8 cellular contexts compared by ENCODE assay signal in the genomic region with DNA sequence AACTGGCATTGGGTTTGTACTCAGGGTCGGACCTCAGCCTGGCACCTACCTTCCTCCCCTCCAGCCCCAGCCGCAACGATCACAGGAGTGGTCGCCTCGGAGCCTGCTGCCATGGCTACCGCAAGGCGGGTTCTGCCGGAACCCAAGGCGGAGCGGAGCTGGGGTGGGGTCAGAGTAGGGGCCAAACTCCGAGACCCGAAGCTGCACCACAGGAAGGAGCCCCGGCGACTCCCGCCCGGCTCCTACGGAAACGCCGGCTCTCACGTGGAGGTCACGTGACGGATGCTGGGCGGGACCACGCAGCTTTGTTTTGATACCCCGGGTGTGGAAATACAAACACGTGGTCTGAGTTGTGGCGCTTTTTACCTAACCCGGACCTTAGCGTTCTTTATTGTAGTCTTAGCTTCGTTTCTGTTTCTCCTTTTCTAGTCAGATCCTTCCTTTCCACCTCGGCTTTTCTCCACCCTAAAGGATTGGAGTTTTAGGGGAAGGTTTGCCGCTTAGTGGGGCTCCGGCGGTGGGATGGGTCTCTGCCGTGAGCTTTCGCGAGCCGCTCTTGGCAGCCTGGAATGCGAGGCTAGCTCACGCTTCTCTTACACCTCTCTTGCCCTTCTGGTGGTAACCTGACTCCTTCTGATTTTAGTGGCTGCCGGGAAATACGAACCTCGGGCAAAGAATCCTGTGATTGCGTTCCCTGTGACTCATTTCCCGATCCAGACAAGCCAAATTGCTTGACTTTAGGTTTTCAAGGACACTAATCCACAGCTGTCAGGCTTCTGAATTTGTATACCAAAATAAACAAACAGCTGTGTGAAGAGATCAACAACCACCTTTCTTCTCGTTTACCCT. TPM values are rescaled to one million over a fixed set of nuclear protein-coding genes. Genes with fewer than 3 reads are reported as not detected.
A peak's percentile ranks its signal among the peaks of the same experiment; 100 is the strongest.
DNase-seq lines count a peak whose midpoint lies in the region; ATAC-seq and TF ChIP-seq lines count a peak whose summit lies in the region.

A gene with protein sequence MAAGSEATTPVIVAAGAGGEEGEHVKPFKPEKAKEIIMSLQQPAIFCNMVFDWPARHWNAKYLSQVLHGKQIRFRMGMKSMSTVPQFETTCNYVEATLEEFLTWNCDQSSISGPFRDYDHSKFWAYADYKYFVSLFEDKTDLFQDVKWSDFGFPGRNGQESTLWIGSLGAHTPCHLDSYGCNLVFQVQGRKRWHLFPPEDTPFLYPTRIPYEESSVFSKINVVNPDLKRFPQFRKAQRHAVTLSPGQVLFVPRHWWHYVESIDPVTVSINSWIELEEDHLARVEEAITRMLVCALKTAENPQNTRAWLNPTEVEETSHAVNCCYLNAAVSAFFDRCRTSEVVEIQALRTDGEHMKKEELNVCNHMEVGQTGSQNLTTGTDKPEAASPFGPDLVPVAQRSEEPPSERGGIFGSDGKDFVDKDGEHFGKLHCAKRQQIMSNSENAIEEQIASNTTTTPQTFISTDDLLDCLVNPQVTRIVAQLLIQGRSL (minus strand): TSS at position 264 of the 849 bp plus-strand sequence. CDS start 151 bp downstream, at position 113.

- H3K9me3 ChIP-seq in Peyer's patch = no peaks in the 10 kb centered on the region
- no peaks in the 10 kb centered on the region for H3K9me3 ChIP-seq in right atrium auricular region

- peak; percentile 52 to 68 for TF ChIP-seq POLR2A in Peyer's patch (IDR thresholded peaks at IDR 0.05)

- DNase-seq in Peyer's patch (peak; percentile 95 to 98 (median 97)), right atrium auricular region (ENCODE audit: low spot score) (peak; percentile 97), retinal pigment epithelial cell (ENCODE audit: low read depth) (peak; percentile 92), DMS79 treated with DMSO at 0.1 percent for 48 hours (lab: John Stamatoyannopoulos, UW) (no peak), cortex of kidney (lab: John Stamatoyannopoulos, UW) (no peak)

- peak; percentile 61 for ATAC-seq in HG02623 (IDR thresholded peaks at IDR 0.05; ENCODE audit: unreplicated experiment)

- H3K36me3 ChIP-seq in Peyer's patch = no peaks in the 10 kb centered on the region
- H3K36me3 ChIP-seq in right atrium auricular region = no peaks in the 10 kb centered on the region

- H3K27me3 ChIP-seq in Peyer's patch (no peaks in the 10 kb centered on the region), right atrium auricular region (no peaks in the 10 kb centered on the region)

- H3K27ac ChIP-seq in Peyer's patch = peak within 1 kb of the TSS; percentile 89 to 97 (median 91)
- peak within 1 kb of the TSS; percentile 87 for H3K27ac ChIP-seq in adipose tissue (ENCODE audit: low read depth, low read length)
- H3K27ac ChIP-seq in right atrium auricular region = peak within 1 kb of the TSS; percentile 96 to 97

- WGBS in adipose tissue, 3 donors = 0 to 1% (median 0%) methylated on average over 45 to 46 of the region's 46 CpGs

- H3K4me1 ChIP-seq in Peyer's patch = peaks cover 0 to 13% (median 2%) of the 10 kb centered on the region in 4 donors
- H3K4me1 ChIP-seq in right atrium auricular region = peaks cover 0 to 14% of the 10 kb centered on the region in 2 donors

- TF ChIP-seq CTCF in Peyer's patch (IDR thresholded peaks at IDR 0.05) (no peak), right atrium auricular region (IDR thresholded peaks at IDR 0.05) (no peak), retinal pigment epithelial cell (conservative IDR thresholded peaks at IDR 0.05; ENCODE audit: low read depth, low read length) (no peak)

- H3K4me3 ChIP-seq in GM08714 (ENCODE audit: low read length) (peak within 1 kb of the TSS; percentile 70), Peyer's patch (peak within 1 kb of the TSS; percentile 71 to 96 (median 83)), right atrium auricular region (peak within 1 kb of the TSS; percentile 76 to 87), retinal pigment epithelial cell (ENCODE audit: low read length) (peak within 1 kb of the TSS; percentile 77)

RNA-seq across cellular contexts. Expression of the gene that starts here (rescaled TPM):
- total RNA-seq in Peyer's patch = 10 to 100 TPM in 3 of 4 donors, 1 to 10 TPM in 1; 10.0 to 28.1 (median 12.9) TPM
- 1 to 10 TPM; 3.0 to 9.1 (median 3.7) TPM for polyA plus RNA-seq in adipose tissue
- 1 to 10 TPM; 3.0 to 4.0 TPM for total RNA-seq in right atrium auricular region

Comparison
In these comparisons a context has a peak if more than half of its experiments do, and no peak if none do; other contexts are left out.
1. DNase-seq: peak in Peyer's patch (3 of 3), right atrium auricular region (single experiment) and retinal pigment epithelial cell (single experiment); none in DMS79 treated with DMSO at 0.1 percent for 48 hours (single experiment) and cortex of kidney (single experiment).
2. Peak in every context shown above with its lines, with median percentiles within 50 percentile points of each other: H3K4me3 ChIP-seq and H3K27ac ChIP-seq.